1 cellular context compared by ENCODE assay signal in genomic region chr6:145811741-145812140, GRCh38.
TF ChIP-seq lines count a peak whose summit lies in the region.

No MANE protein-coding gene starts in this region.

TF ChIP-seq in K562, 482 proteins besides CTCF, POLR2A, EP300 and RAD21:
- TF ChIP-seq CBFA2T3 (IDR thresholded peaks at IDR 0.05) (peak; percentile 51), GTF2A2 (tag; IDR thresholded peaks at IDR 0.05) (no peak), ZNF444 (CRISPR knock-in tag; IDR thresholded peaks at IDR 0.05) (no peak), MEIS2 (IDR thresholded peaks at IDR 0.05; ENCODE audit: partially characterized antibody) (peak; percentile 6), DPF2 (IDR thresholded peaks at IDR 0.05) (peak; percentile 39; the same call in 1 of the 2 replicates), RCOR1 (IDR thresholded peaks at IDR 0.05; ENCODE audit: borderline replicate concordance in 1 of 2, low read depth in 2 of 2, low read length in 2 of 2) (peak in 1 of 2 experiments; percentile 65; a peak in 1 of 4 replicates), CBFA2T2 (conservative IDR thresholded peaks at IDR 0.05) (peak; percentile 13; the same call in 1 of the 2 replicates), TEAD4 (IDR thresholded peaks at IDR 0.05; ENCODE audit: low read length) (no peak), TEAD4 (CRISPR knock-in tag; IDR thresholded peaks at IDR 0.05; ENCODE audit: borderline replicate concordance) (no peak), KDM1A (IDR thresholded peaks at IDR 0.05) (peak; percentile 79 to 83; a peak in 3 of 4 replicates)
